ENCODE assay signal across 31 cellular contexts in genomic region chr3:51297333-51297732, GRCh38.
"Had no signal": no experiment of that assay in that cellular context is flagged by ENCODE, and none has a peak within 500 bp of the region (broad histone marks: within the 10 kb centered on the region; RNA-seq: fewer than 3 reads in every experiment).

No MANE protein-coding gene starts in this region.

- H3K36me3 Mint-ChIP-seq: activated naive CD8-positive, alpha-beta T cell treated with anti-CD3 and anti-CD28 coated beads for 36 hours had no signal

- H3K27ac ChIP-seq: ascending aorta, breast epithelium, cardiac muscle cell, colonic mucosa, WERI-Rb-1 had no signal

- DNase-seq: activated B cell treated with CpG ODN at 0.5 μM for 24 hours; activated CD4-positive, alpha-beta T cell treated with anti-CD3 and anti-CD28 coated beads for 48 hours; activated CD4-positive, alpha-beta T cell treated with anti-CD3 and anti-CD28 coated beads, Interleukin-2, amount 50 U/mL, for 1 hour; activated CD4-positive, alpha-beta T cell treated with anti-CD3 and anti-CD28 coated beads, Interleukin-2, amount 50 U/mL, for 48 hours; activated CD8-positive, alpha-beta memory T cell treated with anti-CD3 and anti-CD28 coated beads for 24 hours; activated CD8-positive, alpha-beta T cell treated with anti-CD3 and anti-CD28 coated beads for 36 hours; activated effector memory CD4-positive, alpha-beta T cell treated with Interleukin-2 at 50 U/mL for 16 hours; activated gamma-delta T cell treated with Interleukin-2 at 50 U/mL for 16 hours; activated naive CD4-positive, alpha-beta T cell treated with Interleukin-2 at 50 U/mL for 16 hours; activated naive CD8-positive, alpha-beta T cell treated with anti-CD3 and anti-CD28 coated beads for 36 hours; activated T-cell treated with anti-CD3 and anti-CD28 coated beads, Interleukin-2, amount 50 U/mL, for 4 hours; central memory CD4-positive, alpha-beta T cell; cerebellar nuclear complex; colonic mucosa; effector CD8-positive, alpha-beta T cell; endodermal cell; foreskin fibroblast; head of caudate nucleus; T-helper 1 cell; T-helper 17 cell; T1000; WERI-Rb-1 had no signal

- H3K27me3 Mint-ChIP-seq: activated CD8-positive, alpha-beta T cell treated with anti-CD3 and anti-CD28 coated beads for 36 hours; activated naive CD4-positive, alpha-beta T cell treated with anti-CD3 and anti-CD28 coated beads, Interleukin-2, amount 50 U/mL, for 24 hours; activated naive CD8-positive, alpha-beta T cell treated with anti-CD3 and anti-CD28 coated beads for 36 hours; activated T-helper 17 cell treated with anti-CD3 and anti-CD28 coated beads, Interleukin-2, amount 50 U/mL, for 72 hours; T-helper 17 cell had no signal

- H3K4me1 ChIP-seq: ascending aorta, breast epithelium, colonic mucosa had no signal

- H3K27ac Mint-ChIP-seq: activated B cell treated with CpG ODN at 0.5 μM for 24 hours; activated CD8-positive, alpha-beta T cell treated with anti-CD3 and anti-CD28 coated beads for 36 hours; activated naive CD4-positive, alpha-beta T cell treated with anti-CD3 and anti-CD28 coated beads, Interleukin-2, amount 50 U/mL, for 24 hours; activated naive CD8-positive, alpha-beta T cell treated with anti-CD3 and anti-CD28 coated beads for 36 hours; activated T-helper 17 cell treated with anti-CD3 and anti-CD28 coated beads, Interleukin-2, amount 50 U/mL, for 72 hours; brain; endodermal cell; T-helper 17 cell; T-helper 2 cell treated with Interferon-gamma antibody and Interleukin-4, amounts not matched to agents 5 μg/mL and 100 μg/mL, for 36 hours had no signal

- ATAC-seq: activated CD4-positive, CD25-positive, alpha-beta regulatory T cell treated with anti-CD3 and anti-CD28 coated beads, Interleukin-2, amount 50 U/mL, for 24 hours; activated CD8-positive, alpha-beta T cell treated with anti-CD3 and anti-CD28 coated beads for 36 hours; activated T-cell treated with anti-CD3 and anti-CD28 coated beads, Interleukin-2, amount 50 U/mL, for 4 hours; activated T-helper 17 cell treated with anti-CD3 and anti-CD28 coated beads, Interleukin-2, amount 50 U/mL, for 72 hours; esophagus mucosa; T-helper 17 cell had no signal

- H3K36me3 ChIP-seq: ascending aorta, breast epithelium, cardiac muscle cell, colonic mucosa, WERI-Rb-1 had no signal

- H3K9me3 ChIP-seq: colonic mucosa had no signal

- H3K27me3 ChIP-seq: ascending aorta, breast epithelium, cardiac muscle cell, colonic mucosa had no signal

- H3K4me1 Mint-ChIP-seq: activated naive CD4-positive, alpha-beta T cell treated with anti-CD3 and anti-CD28 coated beads, Interleukin-2, amount 50 U/mL, for 24 hours; activated naive CD8-positive, alpha-beta T cell treated with anti-CD3 and anti-CD28 coated beads for 36 hours; activated T-helper 17 cell treated with anti-CD3 and anti-CD28 coated beads, Interleukin-2, amount 50 U/mL, for 72 hours; brain; T-helper 17 cell had no signal

- H3K4me3 Mint-ChIP-seq: activated B cell treated with CpG ODN at 0.5 μM for 24 hours; activated CD8-positive, alpha-beta T cell treated with anti-CD3 and anti-CD28 coated beads for 36 hours; activated naive CD4-positive, alpha-beta T cell treated with anti-CD3 and anti-CD28 coated beads, Interleukin-2, amount 50 U/mL, for 24 hours; activated naive CD8-positive, alpha-beta T cell treated with anti-CD3 and anti-CD28 coated beads for 36 hours; activated T-cell treated with anti-CD3 and anti-CD28 coated beads, Interleukin-2, amount 50 U/mL, for 4 hours; activated T-helper 17 cell treated with anti-CD3 and anti-CD28 coated beads, Interleukin-2, amount 50 U/mL, for 72 hours; brain; endodermal cell; T-helper 17 cell; T-helper 2 cell treated with Interferon-gamma antibody and Interleukin-4, amounts not matched to agents 5 μg/mL and 100 μg/mL, for 36 hours had no signal

- H3K4me3 ChIP-seq: ascending aorta, breast epithelium, cardiac muscle cell, colonic mucosa had no signal
